In the genomic region with DNA sequence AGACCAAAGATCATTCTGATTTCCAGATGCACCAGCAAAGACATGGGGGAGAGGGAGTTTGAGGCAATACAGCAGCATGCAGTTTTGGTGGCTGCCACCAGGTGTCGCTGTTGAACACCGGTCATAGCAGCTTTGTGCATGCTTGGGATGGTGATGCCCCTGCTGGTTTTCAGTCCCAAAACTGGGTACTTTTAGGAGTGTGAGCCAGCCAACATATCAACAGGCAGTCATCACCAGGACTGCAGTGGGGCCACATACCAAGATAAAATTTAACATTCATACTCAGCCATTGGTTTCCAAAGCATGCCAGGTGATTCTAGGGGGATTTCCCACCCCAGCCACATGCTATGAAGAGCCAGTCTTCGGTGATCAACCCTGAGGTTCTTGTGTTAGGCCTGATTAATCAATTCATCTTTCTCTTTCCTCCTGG, we compare ENCODE assay signal across 9 cellular contexts.
DNase-seq lines count a peak whose midpoint lies in the region; ATAC-seq and TF ChIP-seq lines count a peak whose summit lies in the region.
"Had no signal": no experiment of that assay in that cellular context is flagged by ENCODE, and none has a peak within 500 bp of the region (broad histone marks: within the 10 kb centered on the region; RNA-seq: fewer than 3 reads in every experiment).

No MANE protein-coding gene starts in this region.

- no peaks in the 10 kb centered on the region for H3K79me2 ChIP-seq in SK-N-SH (ENCODE audit: insufficient read depth)

- no peak overlapping the region for H3K4me3 ChIP-seq in SK-N-SH (ENCODE audit: low read depth in 2 of 2, low read length in 1 of 2)
- no peak overlapping the region for H3K4me3 ChIP-seq in epithelial cell of proximal tubule (ENCODE audit: low read depth, low read length)
- H3K4me3 ChIP-seq: skin epidermis had no signal

- no peak for TF ChIP-seq RAD21 in SK-N-SH (IDR thresholded peaks at IDR 0.05; ENCODE audit: low read length)

- no peak for ATAC-seq in SK-N-SH treated with all-trans-retinoic acid at 6 μM for 48 hours
- no peak for ATAC-seq in GM18873 (IDR thresholded peaks at IDR 0.05; ENCODE audit: low FRiP score, unreplicated experiment)
- ATAC-seq in GM19397 (IDR thresholded peaks at IDR 0.05; ENCODE audit: unreplicated experiment): no peak

- no peak overlapping the region for H2AFZ ChIP-seq in SK-N-SH (ENCODE audit: low read depth)

- peaks cover 9% of the 10 kb centered on the region; the same call in 1 of the 2 replicates for H3K9me3 ChIP-seq in SK-N-SH

- CTCF ChIA-PET in SK-N-SH (lab: Yijun Ruan, JAX): interaction anchor here (1.8 kb wide), 1 partner anchor 9 kb away, joined by 11 read pairs; no protein-coding TSS in a partner anchor

- no peaks in the 10 kb centered on the region for H3K36me3 ChIP-seq in SK-N-SH (replicated peaks in 1 of 2; ENCODE audit: control insufficient read depth in 1 of 2, insufficient read depth in 2 of 2, low read length in 1 of 2)

- no peak for DNase-seq in SK-N-SH
- DNase-seq in T-helper 9 cell: peak; percentile 18
- no peak for DNase-seq in epithelial cell of proximal tubule (ENCODE audit: low read depth)
- DNase-seq in stimulated activated CD4-positive, alpha-beta T cell treated with anti-CD3 and anti-CD28 coated beads, TNF-alpha, amount 100 ng/mL, for 48 hours (ENCODE audit: low read depth in 3 of 3): peak; percentile 25 to 40 (median 31)
- no peak for DNase-seq in C1 segment of cervical spinal cord (lab: John Stamatoyannopoulos, UW)

- H3K27ac ChIP-seq in SK-N-SH (ENCODE audit: low read depth in 2 of 2, low read length in 1 of 2): no peak overlapping the region
- H3K27ac ChIP-seq: skin epidermis had no signal

- no peaks in the 10 kb centered on the region for H3F3A ChIP-seq in SK-N-SH (replicated peaks; ENCODE audit: insufficient read depth)

- TF ChIP-seq CTCF in SK-N-SH (IDR thresholded peaks at IDR 0.05) (peak; percentile 68), epithelial cell of proximal tubule (conservative IDR thresholded peaks at IDR 0.05; ENCODE audit: low read depth, low read length) (peak; percentile 83)

- H3K4me1 ChIP-seq in SK-N-SH (ENCODE audit: control insufficient read depth in 1 of 2, insufficient read depth in 2 of 2, low read depth in 1 of 2, low read length in 1 of 2): no peaks in the 10 kb centered on the region; a peak in 1 of 4 replicates

- H3K9ac ChIP-seq in SK-N-SH: no peak overlapping the region

- H3K27me3 ChIP-seq in SK-N-SH (ENCODE audit: insufficient read depth): no peaks in the 10 kb centered on the region; the same call in 1 of the 2 replicates

- H3K9me2 ChIP-seq in SK-N-SH: no peaks in the 10 kb centered on the region

- POLR2A ChIA-PET in SK-N-SH (lab: Yijun Ruan, JAX): no interaction called here

- no peak overlapping the region for H3K4me2 ChIP-seq in SK-N-SH

- TF ChIP-seq EP300 in SK-N-SH (IDR thresholded peaks at IDR 0.05; ENCODE audit: borderline replicate concordance in 1 of 2, low read depth in 1 of 2, low read length in 1 of 2): no peak

- 79% methylated on average over 3 of the region's 3 CpGs for WGBS in SK-N-SH (ENCODE audit: low lambda C conversion rate)

- no peaks in the 10 kb centered on the region for H4K20me1 ChIP-seq in SK-N-SH (ENCODE audit: insufficient read depth)

TF ChIP-seq in SK-N-SH, 30 proteins besides CTCF, POLR2A, EP300 and RAD21:
- TF ChIP-seq TCF12 (IDR thresholded peaks at IDR 0.05): no peak

TF ChIP-seq in SK-N-SH treated with all-trans-retinoic acid at 6 μM for 48 hours, 23 proteins besides CTCF, POLR2A, EP300 and RAD21:
- TF ChIP-seq ZFP30 (CRISPR knock-in tag; IDR thresholded peaks at IDR 0.05): no peak
TF ChIP-seq in SK-N-SH treated with all-trans-retinoic acid at 6 μM for 48 hours: peak in this region for 0.

Comparison
In these comparisons a context has a peak if more than half of its experiments do, and no peak if none do; other contexts are left out.
1. DNase-seq: peak in T-helper 9 cell (single experiment) and stimulated activated CD4-positive, alpha-beta T cell treated with anti-CD3 and anti-CD28 coated beads, TNF-alpha, amount 100 ng/mL, for 48 hours (3 of 3); none in SK-N-SH (single experiment), epithelial cell of proximal tubule (single experiment) and C1 segment of cervical spinal cord (0 of 14).